8 cellular contexts compared by ENCODE assay signal in genomic region chr6:26223677-26224546, GRCh38.
DNase-seq lines count a peak whose midpoint lies in the region; ATAC-seq and TF ChIP-seq lines count a peak whose summit lies in the region.

No MANE protein-coding gene starts in this region.

- H3K4me3 ChIP-seq in mucosa of descending colon: peak overlapping the region; percentile 12
- H3K4me3 ChIP-seq in thymus (ENCODE audit: low read length): peak overlapping the region; percentile 60

- peak; percentile 32 for TF ChIP-seq POLR2A in GM18526 (IDR thresholded peaks at IDR 0.05; ENCODE audit: extremely low read depth, insufficient read length)

- under 1% methylated on average over 26 of the region's 26 CpGs for WGBS in thymus

- no peak overlapping the region for H3K27ac Mint-ChIP-seq in activated CD8-positive, alpha-beta T cell treated with anti-CD3 and anti-CD28 coated beads for 36 hours

- H3K9me3 Mint-ChIP-seq in activated CD8-positive, alpha-beta T cell treated with anti-CD3 and anti-CD28 coated beads for 36 hours: no peaks in the 10 kb centered on the region

- ATAC-seq in HG03097 (IDR thresholded peaks at IDR 0.05; ENCODE audit: low FRiP score, unreplicated experiment) (peak; percentile 60), mucosa of descending colon (peak; percentile 95)
- peak; percentile 82 for ATAC-seq in activated CD8-positive, alpha-beta T cell treated with anti-CD3 and anti-CD28 coated beads for 36 hours

- H3K36me3 ChIP-seq in mucosa of descending colon (ENCODE audit: low read depth): no peaks in the 10 kb centered on the region
- peaks cover 6% of the 10 kb centered on the region for H3K36me3 ChIP-seq in thymus (ENCODE audit: control insufficient read depth, insufficient read depth)

- peaks cover 3% of the 10 kb centered on the region for H3K36me3 Mint-ChIP-seq in activated CD8-positive, alpha-beta T cell treated with anti-CD3 and anti-CD28 coated beads for 36 hours (ENCODE audit: low read depth)

- H3K9me3 ChIP-seq in mucosa of descending colon (peaks cover 5% of the 10 kb centered on the region), thymus (ENCODE audit: control insufficient read depth) (no peaks in the 10 kb centered on the region)

- TF ChIP-seq CTCF in activated CD8-positive, alpha-beta T cell treated with anti-CD3 and anti-CD28 coated beads for 36 hours (IDR thresholded peaks at IDR 0.05): no peak
- TF ChIP-seq CTCF in mucosa of descending colon (IDR thresholded peaks at IDR 0.05): no peak

- H3K4me3 Mint-ChIP-seq in activated CD8-positive, alpha-beta T cell treated with anti-CD3 and anti-CD28 coated beads for 36 hours: no peak overlapping the region

- H3K27ac ChIP-seq in epithelial cell of prostate (peak overlapping the region; percentile 91), thymus (ENCODE audit: low read depth) (peak overlapping the region; percentile 91)

- H3K27me3 ChIP-seq in thymus (ENCODE audit: control insufficient read depth, insufficient read depth): no peaks in the 10 kb centered on the region

- peak; percentile 95 for DNase-seq in ACHN
- DNase-seq in NCI-H446 (lab: John Stamatoyannopoulos, UW): peak; percentile 24 to 28
- peak; percentile 77 for DNase-seq in activated CD8-positive, alpha-beta T cell treated with anti-CD3 and anti-CD28 coated beads for 36 hours
- peak; percentile 84 for DNase-seq in epithelial cell of prostate (ENCODE audit: low read depth, low spot score)
- peak; percentile 71 to 84 (median 72) for DNase-seq in mucosa of descending colon

- no peaks in the 10 kb centered on the region for H3K27me3 Mint-ChIP-seq in activated CD8-positive, alpha-beta T cell treated with anti-CD3 and anti-CD28 coated beads for 36 hours

- POLR2A ChIA-PET in activated CD8-positive, alpha-beta T cell treated with anti-CD3 and anti-CD28 coated beads for 36 hours (lab: Charles Lee): interaction anchor here (0.7 to 27.2 kb wide), 15 partner anchors 8 to 1643 kb away, joined by 3 to 883 read pairs (median 14); a partner anchor contains a TSS

- in situ Hi-C loops in ACHN (cut with HindIII; ENCODE audit: low pct_ligation_motif_present, low pct_unique_long_range_greater_than_20kb, low sequenced_read_pairs): no loop called here

- H3K4me1 ChIP-seq in mucosa of descending colon (ENCODE audit: low read depth) (no peaks in the 10 kb centered on the region), thymus (ENCODE audit: control insufficient read depth, insufficient read depth, low read length) (peaks cover 3% of the 10 kb centered on the region)

- CTCF ChIA-PET in activated CD8-positive, alpha-beta T cell treated with anti-CD3 and anti-CD28 coated beads for 36 hours (lab: Charles Lee): interaction anchor here (1.2 to 3.3 kb wide), 4 partner anchors 8 to 99 kb away, joined by 4 to 11 read pairs (median 6); a partner anchor contains a TSS

- peaks cover 14% of the 10 kb centered on the region for H3K4me1 Mint-ChIP-seq in activated CD8-positive, alpha-beta T cell treated with anti-CD3 and anti-CD28 coated beads for 36 hours (ENCODE audit: low read depth)

- intact Hi-C loops in activated CD8-positive, alpha-beta T cell treated with anti-CD3 and anti-CD28 coated beads for 36 hours (cut with micrococcal nuclease): no loop called here
- intact Hi-C loops in mucosa of descending colon (cut with DNase I, micrococcal nuclease): no loop called here

Comparison
In these comparisons a context has a peak if more than half of its experiments do, and no peak if none do; other contexts are left out.
1. Peak in every context shown above with its lines: DNase-seq, ATAC-seq, H3K4me3 ChIP-seq and H3K27ac ChIP-seq.
2. DNase-seq: peak in every context shown above with its lines; median percentile 95 in ACHN; 84 in epithelial cell of prostate; 77 in activated CD8-positive, alpha-beta T cell treated with anti-CD3 and anti-CD28 coated beads for 36 hours; 72 in mucosa of descending colon; 26 in NCI-H446.